In genomic region chrX:103464774-103465117, GRCh38 we compare ENCODE assay signal across 8 cellular contexts. TPM values are rescaled to one million over a fixed set of nuclear protein-coding genes. Genes with fewer than 3 reads are reported as not detected.
DNase-seq lines count a peak whose midpoint lies in the region; ATAC-seq and TF ChIP-seq lines count a peak whose summit lies in the region.

No MANE protein-coding gene starts in this region.

- H3K9ac ChIP-seq in mesenchymal stem cell (ENCODE audit: low read length): peak overlapping the region; percentile 78

- H3K4me2 ChIP-seq in mesenchymal stem cell (ENCODE audit: low read length, poor library complexity, severe bottlenecking): peak overlapping the region; percentile 65

- H3K4me3 ChIP-seq in dorsolateral prefrontal cortex (peak overlapping the region in 54 of 59 donors; percentile 1 to 55 (median 32)), mesenchymal stem cell (ENCODE audit: insufficient read depth in 1 of 2, low read depth in 1 of 2, low read length in 2 of 2) (peak overlapping the region in 1 of 2 experiments; percentile 69)

- H2AFZ ChIP-seq in mesenchymal stem cell (ENCODE audit: low read depth, low read length): no peak overlapping the region

- H3K27me3 ChIP-seq in dorsolateral prefrontal cortex (peaks cover 0 to 72% (median 22%) of the 10 kb centered on the region in 45 donors), mesenchymal stem cell (ENCODE audit: control insufficient read depth in 1 of 2, insufficient read depth in 1 of 2, low read length in 2 of 2) (peaks cover 0 to 7% of the 10 kb centered on the region in 2 experiments)

- H3K79me1 ChIP-seq in mesenchymal stem cell (replicated peaks; ENCODE audit: low read length, poor library complexity, severe bottlenecking): no peaks in the 10 kb centered on the region

- H4K8ac ChIP-seq in mesenchymal stem cell (ENCODE audit: low read length): no peak overlapping the region

- H3K27ac ChIP-seq in dorsolateral prefrontal cortex: peak overlapping the region in 1 of 59 donors; percentile 38
- no peak overlapping the region for H3K27ac ChIP-seq in mesenchymal stem cell (ENCODE audit: low read length, poor library complexity, severe bottlenecking)

- H3K14ac ChIP-seq in mesenchymal stem cell (ENCODE audit: low read length in 2 of 2): no peak overlapping the region

- H3K23ac ChIP-seq in mesenchymal stem cell (ENCODE audit: low read length in 2 of 2): no peak overlapping the region

- no peak for DNase-seq in AG09319 (ENCODE audit: extremely low read depth, low read depth)
- DNase-seq in NCI-H446 treated with DMSO at 0.1 percent for 48 hours (lab: John Stamatoyannopoulos, UW): peak; percentile 7
- peak; percentile 77 for DNase-seq in activated CD4-positive, alpha-beta T cell treated with anti-CD3 and anti-CD28 coated beads, Interleukin-2, amount 50 U/mL, for 1 hour
- peak in 9 of 10 donors; percentile 37 to 77 (median 60) for DNase-seq in dorsolateral prefrontal cortex
- DNase-seq in mesenchymal stem cell: peak; percentile 77
- DNase-seq in stimulated activated CD8-positive, alpha-beta memory T cell treated with anti-CD3 and anti-CD28 coated beads, Interleukin-15, amount 100 ng/mL, for 4 hours (ENCODE audit: low read depth in 2 of 2): peak; percentile 4 to 42

- H3K9me3 ChIP-seq in mesenchymal stem cell (ENCODE audit: control insufficient read depth, low read length): no peaks in the 10 kb centered on the region

- no peak overlapping the region for H2BK5ac ChIP-seq in mesenchymal stem cell (ENCODE audit: low read depth, low read length, poor library complexity, severe bottlenecking)

- H2AK5ac ChIP-seq in mesenchymal stem cell (ENCODE audit: low read length, severe bottlenecking): no peak overlapping the region

- peak overlapping the region; percentile 19 for H2BK120ac ChIP-seq in mesenchymal stem cell (ENCODE audit: low read depth, low read length)

- peaks cover 3% of the 10 kb centered on the region for H3K4me1 ChIP-seq in mesenchymal stem cell (ENCODE audit: control insufficient read depth, insufficient read depth, low read depth, low read length)

- no peaks in the 10 kb centered on the region for H3K36me3 ChIP-seq in mesenchymal stem cell (ENCODE audit: control insufficient read depth in 1 of 2, insufficient read depth in 2 of 2, low read depth in 1 of 2, low read length in 2 of 2)

- WGBS in mesenchymal stem cell: 0% methylated on average over 2 of the region's 3 CpGs

- no peak overlapping the region for H2BK12ac ChIP-seq in mesenchymal stem cell (ENCODE audit: low read length in 2 of 2)

- H3K4ac ChIP-seq in mesenchymal stem cell (ENCODE audit: low read depth in 1 of 2, low read length in 2 of 2): no peak overlapping the region

- intact Hi-C loops in dorsolateral prefrontal cortex (cut with DNase I): loop anchor here (2.0 to 10.0 kb wide), 5 partner anchors 90 to 250 kb away; partner anchors contain the start of genes BEX3 (in 1 of the 2), BEX4 (in 1 of the 2) and TCEAL8 (in 1 of the 2)

- TF ChIP-seq CTCF in AG09319 (IDR thresholded peaks at IDR 0.05; ENCODE audit: low read depth, low read length) (peak; percentile 75), dorsolateral prefrontal cortex (IDR thresholded peaks at IDR 0.05 in 54 of 56, conservative IDR thresholded peaks at IDR 0.05 in 2 of 56; ENCODE audit: low read depth in 1 of 56, partially characterized antibody in 56 of 56) (peak; percentile 32 to 81 (median 74))

- no peak overlapping the region for H3K18ac ChIP-seq in mesenchymal stem cell (ENCODE audit: low read depth in 1 of 2, low read length in 2 of 2)

- peak; percentile 95 for ATAC-seq in GM18861 (IDR thresholded peaks at IDR 0.05; ENCODE audit: unreplicated experiment)
- ATAC-seq in HG03135 (IDR thresholded peaks at IDR 0.05; ENCODE audit: unreplicated experiment): peak; percentile 92

- no peak overlapping the region for H2BK15ac ChIP-seq in mesenchymal stem cell (ENCODE audit: low read depth, poor library complexity, severe bottlenecking)

- no peak overlapping the region for H4K91ac ChIP-seq in mesenchymal stem cell (ENCODE audit: low read length)

RNA-seq across cellular contexts. Expression of gene RAB40A, which starts 54.5 kb away (rescaled TPM):
- 1 to 10 TPM; 1.4 to 6.1 (median 3.4) TPM for total RNA-seq in dorsolateral prefrontal cortex
- 0.06 TPM for polyA plus RNA-seq in mesenchymal stem cell (2013, experiment 1 of 2)
- polyA plus RNA-seq in mesenchymal stem cell (2013, experiment 2 of 2): 0.04 TPM
